Comparison of ENCODE assay signal across 9 cellular contexts in genomic region chrX:37975421-37975820, GRCh38. TPM values are rescaled to one million over a fixed set of nuclear protein-coding genes. Genes with fewer than 3 reads are reported as not detected.
"Had no signal": no experiment of that assay in that cellular context is flagged by ENCODE, and none has a peak within 500 bp of the region (broad histone marks: within the 10 kb centered on the region; RNA-seq: fewer than 3 reads in every experiment).

No MANE protein-coding gene starts in this region.

- DNase-seq: GM23248, GOT3, H7, KBM-7 had no signal

- H3K4me1 Mint-ChIP-seq: IgD-negative memory B cell had no signal

- H3K9me3 Mint-ChIP-seq: IgD-negative memory B cell had no signal

- H3K36me3 Mint-ChIP-seq: IgD-negative memory B cell had no signal

- H3K9ac ChIP-seq: GM23248, KMS-11 had no signal

- H3K36me3 ChIP-seq: HAP-1 had no signal

- H3K4me3 Mint-ChIP-seq: IgD-negative memory B cell had no signal

- FAIRE-seq: HTR-8/SVneo had no signal

- H3K4me1 ChIP-seq: HAP-1 had no signal

- ATAC-seq: HCT116 had no signal

- H3K27ac ChIP-seq: GM23248, KMS-11 had no signal

- H3K27ac Mint-ChIP-seq: IgD-negative memory B cell had no signal

- H3K4me3 ChIP-seq: GM23248, HAP-1 had no signal

- H2AFZ ChIP-seq: GM23248 had no signal

- H3K4me2 ChIP-seq: KMS-11 had no signal

- H3K9me3 ChIP-seq: HAP-1 had no signal

RNA-seq across cellular contexts. Expression of gene SYTL5, which starts 30.9 kb away (rescaled TPM):
- total RNA-seq: GM23248 had no signal
- polyA plus RNA-seq: GM23248, IgD-negative memory B cell had no signal
